In genomic region chr9:91361294-91362201, GRCh38 we compare ENCODE assay signal across 8 cellular contexts. TPM values are rescaled to one million over a fixed set of nuclear protein-coding genes. Genes with fewer than 3 reads are reported as not detected.
A peak's percentile ranks its signal among the peaks of the same experiment; 100 is the strongest.
DNase-seq lines count a peak whose midpoint lies in the region; ATAC-seq and TF ChIP-seq lines count a peak whose summit lies in the region.

AUH (minus strand) TSS chr9:91361918; CDS start chr9:91361889, 29 bp downstream.

- peaks cover 24% of the 10 kb centered on the region for H3K36me3 ChIP-seq in iPS-20b (ENCODE audit: insufficient read depth, low read depth, low read length)

- H3K9ac ChIP-seq in iPS-20b (ENCODE audit: low read depth, low read length), result peak within 1 kb of the TSS; percentile 88

- DNase-seq in NCI-H82 (lab: John Stamatoyannopoulos, UW) (peak; percentile 80), NCI-H82 treated with DMSO at 0.1 percent for 48 hours (lab: John Stamatoyannopoulos, UW; ENCODE audit: unreplicated experiment) (no peak), NCI-H1930 (lab: John Stamatoyannopoulos, UW) (peak; percentile 69 to 81), MCF 10A (ENCODE audit: unreplicated experiment) (peak; percentile 75)

- POLR2A ChIA-PET in MCF 10A (lab: Yijun Ruan, JAX), result interaction anchor here (0.6 to 8.3 kb wide), 33 partner anchors 14 to 447 kb away, joined by 3 to 124 read pairs (median 4); partner anchors contain the start of gene NFIL3

- H3K27ac Mint-ChIP-seq in MCF 10A (ENCODE audit: low read depth, unreplicated experiment), result peak within 1 kb of the TSS; percentile 98

- H3K36me3 Mint-ChIP-seq in MCF 10A (ENCODE audit: insufficient read depth, unreplicated experiment), result peaks cover 27% of the 10 kb centered on the region

- peaks cover 11% of the 10 kb centered on the region for H3K4me1 ChIP-seq in iPS-20b (ENCODE audit: insufficient read depth, low read length)

- TF ChIP-seq CTCF in VCaP (conservative IDR thresholded peaks at IDR 0.05), result no peak
- no peak for TF ChIP-seq CTCF in MCF 10A (IDR thresholded peaks at IDR 0.05; ENCODE audit: unreplicated experiment)

- no peaks in the 10 kb centered on the region for H3K27me3 Mint-ChIP-seq in MCF 10A (ENCODE audit: insufficient read depth, unreplicated experiment)

- peak within 1 kb of the TSS; percentile 98 for H3K4me3 ChIP-seq in iPS-20b (ENCODE audit: low read length)
- H3K4me3 ChIP-seq in skin epidermis, result peak within 1 kb of the TSS; percentile 71 to 100 (median 98)

- H3K27ac ChIP-seq in VCaP (peak within 1 kb of the TSS; percentile 92), iPS-20b (ENCODE audit: low read length) (peak within 1 kb of the TSS; percentile 74), skin epidermis (peak within 1 kb of the TSS; percentile 73 to 98 (median 92))

- H3K9me3 Mint-ChIP-seq in MCF 10A (ENCODE audit: unreplicated experiment), result no peaks in the 10 kb centered on the region

- H3K27me3 ChIP-seq in iPS-20b (ENCODE audit: insufficient read depth, low read length), result no peaks in the 10 kb centered on the region

- CTCF ChIA-PET in MCF 10A (lab: Yijun Ruan, JAX), result interaction anchor here (0.5 to 5.3 kb wide), 11 partner anchors 9 to 451 kb away, joined by 3 to 20 read pairs (median 4); no protein-coding TSS in a partner anchor

- intact Hi-C loops in MCF 10A (cut with micrococcal nuclease), result loop anchor here (1.0 to 2.0 kb wide), 3 partner anchors 33 to 272 kb away; partner anchors contain the start of gene NFIL3

- H3K4me3 Mint-ChIP-seq in MCF 10A (ENCODE audit: unreplicated experiment), result peak within 1 kb of the TSS; percentile 93

- H3K4me1 Mint-ChIP-seq in MCF 10A (ENCODE audit: insufficient read depth, unreplicated experiment), result peaks cover 37% of the 10 kb centered on the region

- ATAC-seq in HG02798 (IDR thresholded peaks at IDR 0.05; ENCODE audit: poor library complexity, unreplicated experiment), result peak; percentile 91

- BruUV-seq in MCF 10A (replicated peaks; lab: Mats Ljungman, UMichigan), result no TSS peak

- H3K9me3 ChIP-seq in iPS-20b (ENCODE audit: insufficient read depth, low read depth, low read length), result peaks cover 4% of the 10 kb centered on the region; the same call in 1 of the 2 replicates

RNA-seq across cellular contexts. Expression of gene AUH, which starts in this region (rescaled TPM):
- 16.1 and 20.9 TPM in 2 replicates for total RNA-seq in MCF 10A (2022)
